14 cellular contexts compared by ENCODE assay signal in the genomic region with DNA sequence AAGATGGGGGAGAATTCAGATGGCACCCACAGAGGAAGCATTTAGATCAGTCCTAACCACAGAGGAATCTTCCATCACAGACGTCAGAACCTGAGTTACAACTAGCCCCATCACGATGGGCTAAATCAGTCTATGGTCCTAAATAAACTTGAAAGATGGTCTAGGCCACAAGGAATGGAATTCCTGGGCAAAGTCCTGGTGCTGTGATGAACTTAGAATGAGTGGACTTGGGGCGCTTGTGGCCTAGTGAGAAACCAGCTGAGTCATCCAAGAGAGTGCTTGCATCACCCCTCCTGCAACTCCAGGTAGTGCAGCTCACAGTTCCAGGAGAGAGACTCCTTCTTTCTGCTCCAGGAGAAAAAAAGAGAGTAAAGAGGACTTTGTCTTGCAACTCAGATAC.
DNase-seq lines count a peak whose midpoint lies in the region; FAIRE-seq and TF ChIP-seq lines count a peak whose summit lies in the region.
"Had no signal": no experiment of that assay in that cellular context is flagged by ENCODE, and none has a peak within 500 bp of the region (broad histone marks: within the 10 kb centered on the region; RNA-seq: fewer than 3 reads in every experiment).

No MANE protein-coding gene starts in this region.

- H3K9me1 ChIP-seq in keratinocyte (ENCODE audit: control insufficient read depth, extremely low read depth, insufficient read depth, low read length): no peaks in the 10 kb centered on the region

- H3K4me1 ChIP-seq in keratinocyte (ENCODE audit: control insufficient read depth, extremely low read depth, insufficient read depth, low read length): no peaks in the 10 kb centered on the region
- H3K4me1 ChIP-seq: left ventricle myocardium inferior, thyroid gland had no signal

- in situ Hi-C loops in astrocyte of the spinal cord (cut with HindIII; ENCODE audit: low sequenced_read_pairs): no loop called here

- H3K4me2 ChIP-seq in keratinocyte (ENCODE audit: control insufficient read depth, extremely low read depth, insufficient read depth, low read depth, low read length): no peak overlapping the region

- no peak overlapping the region for H3K27ac ChIP-seq in keratinocyte (ENCODE audit: control insufficient read depth, insufficient read depth, low read length)
- H3K27ac ChIP-seq: left ventricle myocardium inferior, thyroid gland had no signal

- TF ChIP-seq POLR2A in GM12891 (IDR thresholded peaks at IDR 0.05; ENCODE audit: low read depth, low read length): no peak

- no peak overlapping the region for H3K4me3 ChIP-seq in astrocyte of the spinal cord (ENCODE audit: low read depth, low read length)
- no peak overlapping the region for H3K4me3 ChIP-seq in keratinocyte (ENCODE audit: control insufficient read depth in 2 of 3, extremely low read depth in 1 of 3, insufficient read depth in 2 of 3, low read depth in 1 of 3, low read length in 3 of 3)
- H3K4me3 ChIP-seq: K562, left ventricle myocardium inferior, thyroid gland had no signal

- no peaks in the 10 kb centered on the region for H3K27me3 ChIP-seq in keratinocyte (ENCODE audit: control insufficient read depth, extremely low read depth, insufficient read depth, low read length)
- H3K27me3 ChIP-seq: thyroid gland had no signal

- H3K9me3 ChIP-seq in keratinocyte (ENCODE audit: control insufficient read depth, low read depth, low read length): peaks cover 3% of the 10 kb centered on the region
- H3K9me3 ChIP-seq: thyroid gland had no signal

- H3K79me2 ChIP-seq in keratinocyte (ENCODE audit: control insufficient read depth, insufficient read depth, low read length): no peaks in the 10 kb centered on the region

- FAIRE-seq in keratinocyte (lab: Jason Lieb, UNC) (peak; percentile 52), GM19239 (lab: Jason Lieb, UNC) (no peak), GM12891 (lab: Jason Lieb, UNC) (no peak)
- FAIRE-seq: K562 had no signal

- peak; percentile 85 for DNase-seq in ELR (ENCODE audit: low read depth)
- DNase-seq in LHCN-M2 (ENCODE audit: low read depth): peak; percentile 21
- DNase-seq in astrocyte of the spinal cord (ENCODE audit: low read depth, low spot score): peak; percentile 47
- DNase-seq in keratinocyte (ENCODE audit: low read depth, low spot score): no peak
- no peak for DNase-seq in GM19239 (ENCODE audit: insufficient read length, low spot score)
- DNase-seq in GM12891 (ENCODE audit: insufficient read length, low spot score): no peak
- no peak for DNase-seq in activated T-cell treated with anti-CD3 and anti-CD28 coated beads, Interleukin-2, amount 50 U/mL, for 48 hours
- no peak for DNase-seq in NCI-H1105 (lab: John Stamatoyannopoulos, UW)
- DNase-seq: left ventricle myocardium inferior; naive thymus-derived CD4-positive, alpha-beta T cell; NCI-H1436; posterior cingulate gyrus; thyroid gland had no signal

- TF ChIP-seq CTCF in astrocyte of the spinal cord (IDR thresholded peaks at IDR 0.05; ENCODE audit: low read depth, low read length) (no peak), keratinocyte (optimal IDR thresholded peaks at IDR 0.05 in 1 of 3, IDR thresholded peaks at IDR 0.05 in 1 of 3, conservative IDR thresholded peaks at IDR 0.05 in 1 of 3; ENCODE audit: extremely low read depth in 1 of 3, insufficient read depth in 2 of 3, low read length in 3 of 3) (no peak)

- H4K20me1 ChIP-seq in keratinocyte (ENCODE audit: control insufficient read depth, extremely low read depth, insufficient read depth, low read length): no peaks in the 10 kb centered on the region

- dilution Hi-C loops in keratinocyte (cut with MboI; ENCODE audit: extremely low pct_ligation_motif_present, low sequenced_read_pairs): no loop called here

- no peaks in the 10 kb centered on the region for H3K36me3 ChIP-seq in keratinocyte (ENCODE audit: control insufficient read depth in 2 of 2, extremely low read depth in 1 of 2, insufficient read depth in 2 of 2, low read length in 2 of 2)
- H3K36me3 ChIP-seq: left ventricle myocardium inferior, thyroid gland had no signal

- H2AFZ ChIP-seq in keratinocyte (ENCODE audit: control insufficient read depth, low read length): no peak overlapping the region

- no peak overlapping the region for H3K9ac ChIP-seq in keratinocyte (ENCODE audit: control insufficient read depth, extremely low read depth, insufficient read depth, low read length)

TF ChIP-seq in GM12891, 5 proteins besides CTCF, POLR2A, EP300 and RAD21:
- TF ChIP-seq POU2F2 (IDR thresholded peaks at IDR 0.05; ENCODE audit: low read depth, low read length): no peak
- TF ChIP-seq SPI1 (IDR thresholded peaks at IDR 0.05; ENCODE audit: low read depth, low read length): no peak
- TF ChIP-seq POLR2AphosphoS5 (IDR thresholded peaks at IDR 0.05; ENCODE audit: low read depth, low read length): no peak
- no peak for TF ChIP-seq PAX5 (IDR thresholded peaks at IDR 0.05; ENCODE audit: insufficient read depth, low read length, severe bottlenecking)
- no peak for TF ChIP-seq TAF1 (IDR thresholded peaks at IDR 0.05; ENCODE audit: low read depth, low read length)
TF ChIP-seq in GM12891: peak in this region for 0.

Comparison
In these comparisons a context has a peak if more than half of its experiments do, and no peak if none do; other contexts are left out.
1. DNase-seq: peak in ELR (single experiment), LHCN-M2 (single experiment) and astrocyte of the spinal cord (single experiment); none in keratinocyte (single experiment), GM19239 (single experiment), GM12891 (single experiment), activated T-cell treated with anti-CD3 and anti-CD28 coated beads, Interleukin-2, amount 50 U/mL, for 48 hours (0 of 2) and NCI-H1105 (single experiment).